ENCODE assay signal across 27 cellular contexts in genomic region chr14:65555358-65555757, GRCh38.
"Had no signal": no experiment of that assay in that cellular context is flagged by ENCODE, and none has a peak within 500 bp of the region (broad histone marks: within the 10 kb centered on the region; RNA-seq: fewer than 3 reads in every experiment).

No MANE protein-coding gene starts in this region.

- DNase-seq: colonic mucosa; effector CD8-positive, alpha-beta T cell; foreskin keratinocyte; heart left ventricle; mesenchymal stem cell; naive thymus-derived CD8-positive, alpha-beta T cell; occipital lobe; ovary; posterior cingulate gyrus; psoas muscle; right cardiac atrium; sigmoid colon; spleen; stimulated activated CD4-positive, alpha-beta T cell treated with anti-CD3 and anti-CD28 coated beads, Interleukin-4, amount 100 ng/mL, for 4 hours; stimulated activated naive B cell treated with anti-CD40 and anti-IgM and Interleukin-4, amounts not matched to agents 10 μg/mL and 1 μg/mL and 100 μg/mL, for 72 hours; upper lobe of left lung had no signal

- H3K27ac Mint-ChIP-seq: dendritic cell treated with granulocyte-macrophage colony-stimulating factor and Interleukin-4, amounts not matched to agents 40 ng/mL and 50 ng/mL, for 4 days; naive thymus-derived CD8-positive, alpha-beta T cell; stimulated activated naive B cell treated with anti-CD40 and anti-IgM and Interleukin-4, amounts not matched to agents 10 μg/mL and 1 μg/mL and 100 μg/mL, for 72 hours; stimulated activated naive CD8-positive, alpha-beta T cell treated with anti-CD3 and anti-CD28 coated beads, Interleukin-15, Interleukin-2, amounts not matched to agents 100 ng/mL and 50 ng/mL, for 24 hours had no signal

- H3K9me3 ChIP-seq: colonic mucosa, esophagus muscularis mucosa, gastroesophageal sphincter, ovary, sigmoid colon, spleen, thoracic aorta, tibial nerve, upper lobe of left lung had no signal

- H3K27ac ChIP-seq: colonic mucosa, esophagus muscularis mucosa, foreskin keratinocyte, gastroesophageal sphincter, heart left ventricle, hepatocyte, ovary, psoas muscle, spleen, thoracic aorta, tibial nerve, upper lobe of left lung had no signal

- H3K4me3 ChIP-seq: colonic mucosa, esophagus muscularis mucosa, gastroesophageal sphincter, heart left ventricle, hepatocyte, lung, ovary, psoas muscle, sigmoid colon, spleen, thoracic aorta, tibial nerve, upper lobe of left lung had no signal

- H3K9me3 Mint-ChIP-seq: dendritic cell treated with granulocyte-macrophage colony-stimulating factor and Interleukin-4, amounts not matched to agents 40 ng/mL and 50 ng/mL, for 4 days; naive thymus-derived CD8-positive, alpha-beta T cell; stimulated activated naive B cell treated with anti-CD40 and anti-IgM and Interleukin-4, amounts not matched to agents 10 μg/mL and 1 μg/mL and 100 μg/mL, for 72 hours; stimulated activated naive CD8-positive, alpha-beta T cell treated with anti-CD3 and anti-CD28 coated beads, Interleukin-15, Interleukin-2, amounts not matched to agents 100 ng/mL and 50 ng/mL, for 24 hours had no signal

- FAIRE-seq: endothelial cell of umbilical vein, keratinocyte had no signal

- H3K4me1 ChIP-seq: colonic mucosa, foreskin keratinocyte, psoas muscle had no signal

- H3K4me3 Mint-ChIP-seq: dendritic cell treated with granulocyte-macrophage colony-stimulating factor and Interleukin-4, amounts not matched to agents 40 ng/mL and 50 ng/mL, for 4 days; naive thymus-derived CD8-positive, alpha-beta T cell; stimulated activated naive B cell treated with anti-CD40 and anti-IgM and Interleukin-4, amounts not matched to agents 10 μg/mL and 1 μg/mL and 100 μg/mL, for 72 hours; stimulated activated naive CD8-positive, alpha-beta T cell treated with anti-CD3 and anti-CD28 coated beads, Interleukin-15, Interleukin-2, amounts not matched to agents 100 ng/mL and 50 ng/mL, for 24 hours had no signal

- H3K36me3 ChIP-seq: colonic mucosa, esophagus muscularis mucosa, gastroesophageal sphincter, heart left ventricle, ovary, sigmoid colon, spleen, thoracic aorta, tibial nerve, upper lobe of left lung had no signal

- H3K27me3 ChIP-seq: colonic mucosa, esophagus muscularis mucosa, foreskin keratinocyte, gastroesophageal sphincter, heart left ventricle, hepatocyte, ovary, sigmoid colon, spleen, tibial nerve, upper lobe of left lung had no signal

- H3K36me3 Mint-ChIP-seq: naive thymus-derived CD8-positive, alpha-beta T cell; stimulated activated naive B cell treated with anti-CD40 and anti-IgM and Interleukin-4, amounts not matched to agents 10 μg/mL and 1 μg/mL and 100 μg/mL, for 72 hours had no signal

- ATAC-seq: foreskin keratinocyte; gastroesophageal sphincter; heart left ventricle; left lobe of liver; naive thymus-derived CD8-positive, alpha-beta T cell; psoas muscle; right cardiac atrium; stimulated activated naive B cell treated with anti-CD40 and anti-IgM and Interleukin-4, amounts not matched to agents 10 μg/mL and 1 μg/mL and 100 μg/mL, for 72 hours had no signal
